Comparison of ENCODE assay signal across 29 cellular contexts in the genomic region with DNA sequence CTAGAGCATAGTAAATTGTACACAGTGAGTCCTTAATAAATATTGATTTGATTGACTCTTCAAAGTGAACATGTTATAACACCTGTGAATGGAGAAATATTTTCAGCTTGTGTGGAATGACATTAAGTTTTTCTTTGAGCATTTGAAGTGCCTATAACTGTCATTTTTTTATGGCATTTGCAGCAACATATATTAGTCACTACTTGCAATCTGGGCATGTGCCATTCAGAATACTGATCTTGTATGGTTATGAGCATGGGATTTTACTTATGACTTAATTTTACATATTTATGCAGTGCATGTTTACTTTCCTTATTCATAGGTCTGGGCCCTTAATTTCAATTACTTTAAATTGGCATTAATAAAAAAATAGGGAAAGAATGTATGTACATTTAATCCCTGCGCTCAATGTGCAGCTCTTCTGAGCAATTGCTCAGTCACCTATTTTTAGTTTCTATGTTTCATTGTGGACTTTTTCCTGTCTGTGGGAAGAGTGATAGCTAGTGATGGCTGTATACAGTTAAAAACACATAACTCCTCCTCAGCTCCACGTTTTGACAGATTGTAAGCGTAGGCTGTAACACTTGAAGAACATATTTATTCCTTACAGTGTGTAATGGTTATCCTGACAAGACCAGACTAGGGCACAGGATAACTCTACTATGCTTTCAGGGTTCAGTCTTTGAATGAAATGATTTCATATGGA.
"Had no signal": no experiment of that assay in that cellular context is flagged by ENCODE, and none has a peak within 500 bp of the region (broad histone marks: within the 10 kb centered on the region; RNA-seq: fewer than 3 reads in every experiment).

No MANE protein-coding gene starts in this region.

- H2AFZ ChIP-seq: neural progenitor cell, parathyroid adenoma had no signal

- H3K4me3 Mint-ChIP-seq: immature natural killer cell; naive thymus-derived CD8-positive, alpha-beta T cell; nephron; neural progenitor cell; stimulated activated memory B cell treated with anti-CD40 and anti-IgM and Interleukin-4, amounts not matched to agents 10 μg/mL and 1 μg/mL and 100 μg/mL, for 72 hours; stimulated activated naive CD8-positive, alpha-beta T cell treated with anti-CD3 and anti-CD28 coated beads, Interleukin-15, amount 100 ng/mL, for 72 hours; type B pancreatic cell had no signal

- H3K36me3 Mint-ChIP-seq: naive thymus-derived CD8-positive, alpha-beta T cell; neural progenitor cell; stimulated activated memory B cell treated with anti-CD40 and anti-IgM and Interleukin-4, amounts not matched to agents 10 μg/mL and 1 μg/mL and 100 μg/mL, for 72 hours; type B pancreatic cell had no signal

- H3K4me3 ChIP-seq: left lung, lower lobe of right lung, neural progenitor cell, psoas muscle, right atrium auricular region, right lobe of liver, smooth muscle cell, tibial nerve, vagina had no signal

- H3K27me3 Mint-ChIP-seq: stimulated activated memory B cell treated with anti-CD40 and anti-IgM and Interleukin-4, amounts not matched to agents 10 μg/mL and 1 μg/mL and 100 μg/mL, for 72 hours had no signal

- H3K9ac ChIP-seq: neural progenitor cell, parathyroid adenoma had no signal

- H3K27ac ChIP-seq: left lung, lower lobe of right lung, neural progenitor cell, neutrophil, parathyroid adenoma, psoas muscle, right atrium auricular region, right lobe of liver, tibial nerve, vagina had no signal

- DNase-seq: hippocampal formation; immature natural killer cell; kidney; left colon; left lung; lower lobe of right lung; mammary epithelial cell; mesenchymal stem cell; naive thymus-derived CD8-positive, alpha-beta T cell; occipital lobe; psoas muscle; right lobe of liver; stimulated activated CD4-positive, alpha-beta T cell treated with anti-CD3 and anti-CD28 coated beads, Interleukin-1b, Interleukin-23, amount 100 ng/mL, for 48 hours; stimulated activated CD4-positive, alpha-beta T cell treated with anti-CD3 and anti-CD28 coated beads, Interleukin-2, amount 100 ng/mL, for 48 hours; stimulated activated CD4-positive, alpha-beta T cell treated with anti-CD3 and anti-CD28 coated beads, Interleukin-4, amount 100 ng/mL, for 4 hours; stimulated activated CD8-positive, alpha-beta memory T cell treated with anti-CD3 and anti-CD28 coated beads, Interleukin-4, amount 100 ng/mL, for 48 hours; stimulated activated naive CD4-positive, alpha-beta T cell treated with Interleukin-2 at 50 U/mL for 16 hours; stimulated activated naive CD8-positive, alpha-beta T cell treated with anti-CD3 and anti-CD28 coated beads, Interleukin-15, amount 100 ng/mL, for 72 hours; substantia nigra had no signal

- ATAC-seq: left colon; left lung; lower lobe of right lung; naive thymus-derived CD8-positive, alpha-beta T cell; psoas muscle; right lobe of liver; stimulated activated memory B cell treated with anti-CD40 and anti-IgM and Interleukin-4, amounts not matched to agents 10 μg/mL and 1 μg/mL and 100 μg/mL, for 72 hours; stimulated activated naive CD8-positive, alpha-beta T cell treated with anti-CD3 and anti-CD28 coated beads, Interleukin-15, amount 100 ng/mL, for 72 hours had no signal

- H3K27ac Mint-ChIP-seq: immature natural killer cell; naive thymus-derived CD8-positive, alpha-beta T cell; nephron; neural progenitor cell; stimulated activated memory B cell treated with anti-CD40 and anti-IgM and Interleukin-4, amounts not matched to agents 10 μg/mL and 1 μg/mL and 100 μg/mL, for 72 hours; stimulated activated naive CD8-positive, alpha-beta T cell treated with anti-CD3 and anti-CD28 coated beads, Interleukin-15, amount 100 ng/mL, for 72 hours; type B pancreatic cell had no signal

- H3K4me2 ChIP-seq: neural progenitor cell, smooth muscle cell had no signal

- H3K9me3 Mint-ChIP-seq: immature natural killer cell; naive thymus-derived CD8-positive, alpha-beta T cell; nephron; neural progenitor cell; stimulated activated memory B cell treated with anti-CD40 and anti-IgM and Interleukin-4, amounts not matched to agents 10 μg/mL and 1 μg/mL and 100 μg/mL, for 72 hours; stimulated activated naive CD8-positive, alpha-beta T cell treated with anti-CD3 and anti-CD28 coated beads, Interleukin-15, amount 100 ng/mL, for 72 hours; type B pancreatic cell had no signal

- H3K4me1 ChIP-seq: left lung, lower lobe of right lung, parathyroid adenoma, psoas muscle, right atrium auricular region, right lobe of liver, tibial nerve, vagina had no signal

- H3K9me3 ChIP-seq: left lung, lower lobe of right lung, neutrophil, psoas muscle, right atrium auricular region, right lobe of liver, tibial nerve, vagina had no signal

- H3K4me1 Mint-ChIP-seq: neural progenitor cell; stimulated activated naive CD8-positive, alpha-beta T cell treated with anti-CD3 and anti-CD28 coated beads, Interleukin-15, amount 100 ng/mL, for 72 hours had no signal

- H3K36me3 ChIP-seq: left lung, lower lobe of right lung, neural progenitor cell, neutrophil, right atrium auricular region, right lobe of liver, tibial nerve, vagina had no signal

- H3K27me3 ChIP-seq: left lung, neural progenitor cell, right atrium auricular region, right lobe of liver, tibial nerve, vagina had no signal

- H3K79me2 ChIP-seq: parathyroid adenoma had no signal
